29 cellular contexts compared by ENCODE assay signal in the genomic region with DNA sequence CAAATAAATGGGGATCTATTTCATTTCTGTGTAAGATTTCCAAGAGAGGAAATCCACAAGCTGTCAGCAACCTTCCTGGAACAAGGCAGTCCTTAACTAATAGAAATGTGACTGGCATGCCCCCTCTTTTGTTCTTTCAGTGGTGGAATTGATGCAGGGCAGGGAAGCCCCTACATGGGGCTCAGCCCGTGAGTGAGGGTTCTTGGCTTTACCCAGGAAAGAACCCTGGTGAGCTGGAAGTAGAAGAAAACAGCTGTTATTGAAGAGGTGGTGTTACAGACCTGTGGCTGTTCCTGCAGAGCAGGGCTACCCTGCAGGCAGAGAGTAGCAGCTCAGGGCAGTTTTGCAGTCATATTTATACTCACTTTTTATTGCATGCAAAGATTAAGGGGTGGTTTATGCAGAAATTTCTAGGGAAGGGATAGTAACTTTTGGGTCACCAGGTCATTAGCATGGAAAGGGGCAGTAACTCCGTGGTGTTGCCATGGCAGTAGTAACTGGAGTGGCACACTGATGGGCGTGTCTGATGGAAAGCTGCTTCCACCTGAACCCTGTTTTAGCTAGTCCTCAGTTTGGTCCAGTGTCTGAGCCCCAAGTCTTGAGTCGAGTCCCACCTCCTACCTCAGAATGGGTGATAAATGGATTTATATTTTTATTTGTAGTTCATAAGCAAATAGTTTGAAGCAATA.
"Had no signal": no experiment of that assay in that cellular context is flagged by ENCODE, and none has a peak within 500 bp of the region (broad histone marks: within the 10 kb centered on the region; RNA-seq: fewer than 3 reads in every experiment).

No MANE protein-coding gene starts in this region.

- H3K27ac Mint-ChIP-seq: dendritic cell treated with granulocyte-macrophage colony-stimulating factor and Interleukin-4, amounts not matched to agents 40 ng/mL and 50 ng/mL, for 4 days; mesothelial cell of epicardium; nephron; neural progenitor cell; progenitor cell of endocrine pancreas; type B pancreatic cell had no signal

- H2AFZ ChIP-seq: neural progenitor cell, parathyroid adenoma had no signal

- H3K4me3 Mint-ChIP-seq: dendritic cell treated with granulocyte-macrophage colony-stimulating factor and Interleukin-4, amounts not matched to agents 40 ng/mL and 50 ng/mL, for 4 days; mesothelial cell of epicardium; naive B cell; nephron; neural progenitor cell; type B pancreatic cell had no signal

- H3K4me1 Mint-ChIP-seq: mesothelial cell of epicardium, nephron had no signal

- H3K27me3 ChIP-seq: colonic mucosa, esophagus muscularis mucosa, foreskin keratinocyte, heart right ventricle, left lung, neural progenitor cell, testis, tibial artery had no signal

- H3K27me3 Mint-ChIP-seq: dendritic cell treated with granulocyte-macrophage colony-stimulating factor and Interleukin-4, amounts not matched to agents 40 ng/mL and 50 ng/mL, for 4 days; naive B cell; type B pancreatic cell had no signal

- H3K4me3 ChIP-seq: colonic mucosa, esophagus muscularis mucosa, heart right ventricle, left lung, mucosa of descending colon, neural progenitor cell, smooth muscle cell, testis, tibial artery had no signal

- H3K9me3 ChIP-seq: colonic mucosa, left lung, mucosa of descending colon, testis, tibial artery had no signal

- H3K36me3 ChIP-seq: colonic mucosa, esophagus muscularis mucosa, heart right ventricle, left lung, neural progenitor cell, tibial artery had no signal

- H3K4me2 ChIP-seq: neural progenitor cell, smooth muscle cell had no signal

- H3K9me3 Mint-ChIP-seq: dendritic cell treated with granulocyte-macrophage colony-stimulating factor and Interleukin-4, amounts not matched to agents 40 ng/mL and 50 ng/mL, for 4 days had no signal

- ATAC-seq: foreskin keratinocyte; heart right ventricle; left cardiac atrium; left lung; mucosa of descending colon; sciatic nerve; stimulated activated naive CD8-positive, alpha-beta T cell treated with anti-CD3 and anti-CD28 coated beads, Interleukin-15, Interleukin-2, amounts not matched to agents 100 U/mL and 50 U/mL, for 24 hours had no signal

- H3K4me1 ChIP-seq: colonic mucosa, esophagus muscularis mucosa, foreskin keratinocyte, left lung, parathyroid adenoma, tibial artery had no signal

- DNase-seq: colonic mucosa; effector memory CD4-positive, alpha-beta T cell; foreskin keratinocyte; glutamatergic neuron; heart right ventricle; hippocampal formation; left cardiac atrium; left lung; mesenchymal stem cell; mucosa of descending colon; naive B cell; stimulated activated CD4-positive, alpha-beta T cell treated with anti-CD3 and anti-CD28 coated beads, Interleukin-12 subunit alpha, Interleukin-12 subunit beta, amount 100 ng/mL, for 4 hours; stimulated activated CD4-positive, alpha-beta T cell treated with anti-CD3 and anti-CD28 coated beads, Interleukin-1b, Interleukin-23, amount 100 ng/mL, for 48 hours; stimulated activated CD4-positive, alpha-beta T cell treated with anti-CD3 and anti-CD28 coated beads, Interleukin-4, amount 100 ng/mL, for 1 hour; stimulated activated CD8-positive, alpha-beta memory T cell treated with anti-CD3 and anti-CD28 coated beads, Interleukin-4, amount 100 ng/mL, for 48 hours; stimulated activated naive CD8-positive, alpha-beta T cell treated with anti-CD3 and anti-CD28 coated beads, Interleukin-15, Interleukin-2, amounts not matched to agents 100 U/mL and 50 U/mL, for 24 hours; substantia nigra; testis; tibial artery had no signal

- H3K27ac ChIP-seq: colonic mucosa, esophagus muscularis mucosa, foreskin keratinocyte, heart right ventricle, left lung, neural progenitor cell, parathyroid adenoma, testis, tibial artery had no signal
